Comparison of ENCODE assay signal across 10 cellular contexts in genomic region chr4:109994415-109994827, GRCh38.
DNase-seq lines count a peak whose midpoint lies in the region; ATAC-seq and TF ChIP-seq lines count a peak whose summit lies in the region.
"Had no signal": no experiment of that assay in that cellular context is flagged by ENCODE, and none has a peak within 500 bp of the region (broad histone marks: within the 10 kb centered on the region; RNA-seq: fewer than 3 reads in every experiment).

No MANE protein-coding gene starts in this region.

- H3K27me3 ChIP-seq in SJCRH30 (no peaks in the 10 kb centered on the region), A673 (replicated peaks; ENCODE audit: insufficient read depth, low read depth, low read length, poor library complexity) (no peaks in the 10 kb centered on the region)

- CTCF ChIA-PET in A673 (lab: Charles Lee), result no interaction called here

- H3K4me1 ChIP-seq in SJCRH30, result peaks cover 25% of the 10 kb centered on the region
- peaks cover 19% of the 10 kb centered on the region for H3K4me1 ChIP-seq in A673 (ENCODE audit: insufficient read depth, low read length, poor library complexity, severe bottlenecking)

- H3K4me3 ChIP-seq in SJCRH30 (no peak overlapping the region), A673 (ENCODE audit: low read depth, low read length, poor library complexity, severe bottlenecking) (no peak overlapping the region)

- H3K27ac ChIP-seq in SJCRH30 (peak overlapping the region; percentile 53; the same call in 1 of the 2 replicates), A673 (ENCODE audit: low read depth, low read length, poor library complexity, severe bottlenecking) (no peak overlapping the region)

- intact Hi-C loops in A673 (cut with micrococcal nuclease; ENCODE audit: unreplicated experiment), result no loop called here

- no peak for TF ChIP-seq CTCF in A673 (conservative IDR thresholded peaks at IDR 0.05; ENCODE audit: low read depth, low read length)

- H3K9me3 ChIP-seq in SJCRH30 (replicated peaks) (peaks cover 5% of the 10 kb centered on the region; the same call in 1 of the 2 replicates), A673 (ENCODE audit: low read depth, low read length, poor library complexity, severe bottlenecking) (no peaks in the 10 kb centered on the region)

- no peak for DNase-seq in SJCRH30
- no peak for DNase-seq in Ammon's horn (ENCODE audit: low spot score)
- DNase-seq in NCI-H2171 treated with DMSO at 0.1 percent for 48 hours (lab: John Stamatoyannopoulos, UW), result no peak
- DNase-seq in A673 (ENCODE audit: low spot score), result no peak
- no peak for DNase-seq in G401 (ENCODE audit: low spot score)
- DNase-seq: Calu3; NK-92 treated with Interleukin-12 subunit alpha and Interleukin-12 subunit beta, amount 100 ng/mL, for 24 hours had no signal

- in situ Hi-C loops in G401 (cut with HindIII; ENCODE audit: low sequenced_read_pairs), result no loop called here

- POLR2A ChIA-PET in A673 (lab: Charles Lee; ENCODE audit: low non-redundant PET), result no interaction called here

- no TSS peak for BruUV-seq in A673 (replicated peaks; lab: Mats Ljungman, UMichigan)

- TF ChIP-seq POLR2A in GM18505 (IDR thresholded peaks at IDR 0.05; ENCODE audit: borderline replicate concordance, extremely low read depth, insufficient read depth, insufficient read length), result no peak

- H3K36me3 ChIP-seq in SJCRH30 (no peaks in the 10 kb centered on the region), A673 (ENCODE audit: insufficient read depth, low read length, poor library complexity, severe bottlenecking) (no peaks in the 10 kb centered on the region)

- ATAC-seq in GM18505 (IDR thresholded peaks at IDR 0.05; ENCODE audit: unreplicated experiment) (peak; percentile 61), GM21367 (IDR thresholded peaks at IDR 0.05; ENCODE audit: unreplicated experiment) (peak; percentile 64), HG03108 (IDR thresholded peaks at IDR 0.05; ENCODE audit: unreplicated experiment) (peak; percentile 52)
